In the genomic region with DNA sequence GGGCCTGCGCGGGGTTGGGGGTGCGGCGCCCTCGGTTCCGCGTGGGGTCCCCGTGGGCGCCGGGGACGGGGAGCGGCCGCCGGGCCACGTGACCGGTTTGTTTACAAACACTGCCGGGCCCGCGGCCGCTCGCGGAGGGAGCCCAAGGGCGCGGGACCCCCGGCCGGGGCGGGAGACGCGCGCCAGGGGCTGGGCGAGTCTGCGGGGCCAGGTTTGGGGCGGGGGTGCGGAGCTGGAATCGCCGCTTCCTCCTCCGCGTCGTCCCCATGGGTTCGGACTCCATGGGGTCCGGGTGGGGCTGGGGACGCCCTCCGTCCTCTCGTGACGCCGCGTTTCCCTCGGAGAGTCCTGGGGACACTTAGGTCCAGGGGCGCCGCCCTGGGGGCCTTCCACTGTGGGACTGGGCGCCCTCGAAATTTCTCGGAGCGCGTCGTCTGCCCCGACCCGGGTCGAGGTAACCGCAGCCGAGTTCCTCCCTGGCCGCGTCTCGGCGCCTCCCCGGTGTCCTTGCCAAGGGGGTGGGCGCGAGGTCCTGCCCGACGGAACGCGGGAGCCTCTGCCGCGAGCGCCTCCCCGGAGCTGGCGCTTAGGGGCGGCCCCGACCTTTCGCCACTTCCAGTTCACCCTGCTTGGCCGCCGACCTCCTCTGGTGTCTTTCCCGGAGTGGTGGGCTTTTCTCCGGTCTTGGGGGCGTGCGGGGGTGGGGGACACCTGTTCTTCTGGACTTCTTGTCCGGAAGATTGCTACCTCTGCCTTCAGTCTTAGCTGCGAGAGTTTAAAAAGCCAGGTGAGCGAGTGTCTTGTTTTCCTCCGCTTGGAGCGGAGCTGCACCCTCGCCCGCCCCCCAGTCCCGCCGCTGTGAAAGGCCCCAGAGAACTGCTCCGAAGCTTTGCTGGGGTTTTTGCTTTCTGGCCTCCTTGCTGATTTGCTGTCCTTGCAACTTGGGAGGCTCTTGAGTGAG, we compare ENCODE assay signal across 8 cellular contexts.
DNase-seq lines count a peak whose midpoint lies in the region; ATAC-seq and TF ChIP-seq lines count a peak whose summit lies in the region.

No MANE protein-coding gene starts in this region.

- peaks cover 48% of the 10 kb centered on the region for H3K4me1 ChIP-seq in stomach smooth muscle (ENCODE audit: control insufficient read depth, insufficient read depth, low read length)

- peak overlapping the region; percentile 46 for H3K27ac Mint-ChIP-seq in memory B cell

- no peaks in the 10 kb centered on the region for H3K36me3 ChIP-seq in stomach smooth muscle (ENCODE audit: control insufficient read depth in 2 of 2, insufficient read depth in 2 of 2, low read length in 2 of 2)

- H3K27ac ChIP-seq in stomach smooth muscle (ENCODE audit: low read length) = peak overlapping the region; percentile 90

- H3K4me1 Mint-ChIP-seq in memory B cell = peaks cover 46% of the 10 kb centered on the region

- no peaks in the 10 kb centered on the region for H3K9me3 ChIP-seq in stomach smooth muscle (ENCODE audit: control insufficient read depth in 2 of 2, low read length in 2 of 2)

- H3K27me3 ChIP-seq in stomach smooth muscle (ENCODE audit: control insufficient read depth in 1 of 2, insufficient read depth in 2 of 2, low read length in 2 of 2) = no peaks in the 10 kb centered on the region

- H3K9ac ChIP-seq in stomach smooth muscle (ENCODE audit: low read length in 2 of 2) = peak overlapping the region; percentile 67 to 83

- peak; percentile 16 for ATAC-seq in HG03066 (IDR thresholded peaks at IDR 0.05; ENCODE audit: low read depth, unreplicated experiment)
- ATAC-seq in memory B cell (ENCODE audit: low read depth) = no peak

- H3K4me3 ChIP-seq in WI38 (ENCODE audit: low read depth, low read length) = peak overlapping the region; percentile 78
- peak overlapping the region; percentile 70 to 88 for H3K4me3 ChIP-seq in stomach smooth muscle (ENCODE audit: low read length in 2 of 2)

- no peaks in the 10 kb centered on the region for H3K27me3 Mint-ChIP-seq in memory B cell

- no peaks in the 10 kb centered on the region for H3K36me3 Mint-ChIP-seq in memory B cell

- TF ChIP-seq CTCF in WI38 (IDR thresholded peaks at IDR 0.05; ENCODE audit: low read depth, low read length) = no peak

- peak in 2 of 3 experiments; percentile 65 to 74 for DNase-seq in NCI-H1417 (lab: John Stamatoyannopoulos, UW)
- no peak for DNase-seq in NCI-H1417 treated with DMSO at 0.1 percent for 48 hours (lab: John Stamatoyannopoulos, UW)
- peak; percentile 9 for DNase-seq in effector CD8-positive, alpha-beta T cell (lab: John Stamatoyannopoulos, UW)
- DNase-seq in memory B cell (ENCODE audit: low spot score in 2 of 2) = peak in 1 of 2 donors; percentile 32
- DNase-seq in SW480 (ENCODE audit: low spot score) = no peak

- no peaks in the 10 kb centered on the region for H3K9me3 Mint-ChIP-seq in memory B cell

- H3K4me3 Mint-ChIP-seq in memory B cell = peak overlapping the region; percentile 90

Comparison
In these comparisons a context has a peak if more than half of its experiments do, and no peak if none do; other contexts are left out.
1. DNase-seq: peak in NCI-H1417 (2 of 3) and effector CD8-positive, alpha-beta T cell (single experiment); none in NCI-H1417 treated with DMSO at 0.1 percent for 48 hours (single experiment) and SW480 (single experiment).